8 cellular contexts compared by ENCODE assay signal in genomic region chr19:11155373-11156120, GRCh38. TPM values are rescaled to one million over a fixed set of nuclear protein-coding genes. Genes with fewer than 3 reads are reported as not detected.
A peak's percentile ranks its signal among the peaks of the same experiment; 100 is the strongest.
DNase-seq lines count a peak whose midpoint lies in the region; ATAC-seq and TF ChIP-seq lines count a peak whose summit lies in the region.

Gene SPC24, minus strand, starts transcription at chr19:11155782. Its CDS starts 6 bp downstream, at chr19:11155776.

- H3K4me1 ChIP-seq in ascending aorta (peaks cover 11 to 51% of the 10 kb centered on the region in 2 donors), right cardiac atrium (ENCODE audit: control insufficient read depth, insufficient read depth, low read length) (peaks cover 3% of the 10 kb centered on the region), vagina (peaks cover 68% of the 10 kb centered on the region)

- TF ChIP-seq CTCF in ascending aorta (IDR thresholded peaks at IDR 0.05), result no peak
- no peak for TF ChIP-seq CTCF in vagina (IDR thresholded peaks at IDR 0.05)

- under 1% methylated on average over 50 of the region's 50 CpGs for WGBS in right cardiac atrium

- H3K9me3 ChIP-seq in ascending aorta, result no peaks in the 10 kb centered on the region
- no peaks in the 10 kb centered on the region for H3K9me3 ChIP-seq in right cardiac atrium (ENCODE audit: control insufficient read depth, low read length)
- no peaks in the 10 kb centered on the region for H3K9me3 ChIP-seq in vagina

- H3K27ac ChIP-seq in ascending aorta (peak within 1 kb of the TSS; percentile 80 to 82), right cardiac atrium (ENCODE audit: low read length) (peak within 1 kb of the TSS; percentile 75), vagina (peak within 1 kb of the TSS; percentile 79)

- intact Hi-C loops in T-helper 2 cell treated with Interferon-gamma antibody and Interleukin-4, amounts not matched to agents 100 ng/mL and 5 ng/mL, for 36 hours (cut with micrococcal nuclease), result loop anchor here (1.0 kb wide), 1 partner anchor 42 kb away; the partner anchor contains the start of gene KANK2
- intact Hi-C loops in ascending aorta (cut with DNase I) (no loop called here), right cardiac atrium (cut with DNase I) (no loop called here), vagina (cut with DNase I) (loop anchor here (5.0 kb wide), 1 partner anchor 37 kb away; no protein-coding TSS in a partner anchor)

- peak in 1 of 2 donors; percentile 29 for TF ChIP-seq POLR2A in vagina (IDR thresholded peaks at IDR 0.05)

- ATAC-seq in GM18499 (IDR thresholded peaks at IDR 0.05; ENCODE audit: insufficient read depth, unreplicated experiment) (peak; percentile 89), HG02943 (IDR thresholded peaks at IDR 0.05; ENCODE audit: low read depth, unreplicated experiment) (peak; percentile 95), right cardiac atrium (peak; percentile 93 to 96)

- peak within 1 kb of the TSS; percentile 47 to 68 for H3K4me3 ChIP-seq in ascending aorta
- H3K4me3 ChIP-seq in right cardiac atrium (ENCODE audit: low read length), result peak within 1 kb of the TSS; percentile 35
- peak within 1 kb of the TSS; percentile 51 to 61 for H3K4me3 ChIP-seq in vagina

- DNase-seq in NCI-H187 treated with DMSO at 0.1 percent for 48 hours (lab: John Stamatoyannopoulos, UW), result peak; percentile 79
- DNase-seq in ascending aorta (ENCODE audit: low spot score in 2 of 2), result peak; percentile 83 to 97
- DNase-seq in right cardiac atrium, result peak; percentile 96 to 98 (median 97)
- DNase-seq in pulmonary artery endothelial cell (ENCODE audit: low read depth, low spot score), result peak; percentile 97
- DNase-seq in vagina (ENCODE audit: extremely low spot score in 2 of 2), result peak in 1 of 2 donors; percentile 97

- H3K27me3 ChIP-seq in ascending aorta (no peaks in the 10 kb centered on the region), right cardiac atrium (ENCODE audit: control insufficient read depth, insufficient read depth) (no peaks in the 10 kb centered on the region), vagina (no peaks in the 10 kb centered on the region)

- H3K36me3 ChIP-seq in ascending aorta (no peaks in the 10 kb centered on the region), vagina (no peaks in the 10 kb centered on the region)

RNA-seq across cellular contexts. Expression of gene SPC24, which starts in this region (rescaled TPM):
- 69.9 and 71.4 TPM in 2 replicates for total RNA-seq in T-helper 2 cell treated with Interferon-gamma antibody and Interleukin-4, amounts not matched to agents 100 ng/mL and 5 ng/mL, for 36 hours
- total RNA-seq in ascending aorta, result 1.1 TPM
- total RNA-seq in right cardiac atrium, result 1 to 10 TPM in 3 of 4 donors, under 1 TPM in 1; 0.56 to 4.4 (median 3.4) TPM
- polyA plus RNA-seq in right cardiac atrium, result 1.6 TPM
- total RNA-seq in pulmonary artery endothelial cell, result 108 and 116 TPM in 2 replicates
- total RNA-seq in vagina, result 2.7 TPM

Comparison
In these comparisons a context has a peak if more than half of its experiments do, and no peak if none do; other contexts are left out.
1. RNA of gene SPC24 (total RNA-seq): 108 to 116 TPM in pulmonary artery endothelial cell and 69.9 to 71.4 TPM in T-helper 2 cell treated with Interferon-gamma antibody and Interleukin-4, amounts not matched to agents 100 ng/mL and 5 ng/mL, for 36 hours; 0.56 to 4.4 TPM in right cardiac atrium, 2.7 TPM in vagina (single experiment) and 1.1 TPM in ascending aorta (single experiment); every median in the first group is over 10 times any median in the second.
2. intact Hi-C loops: an anchor here in T-helper 2 cell treated with Interferon-gamma antibody and Interleukin-4, amounts not matched to agents 100 ng/mL and 5 ng/mL, for 36 hours (1.0 kb wide) and vagina (5.0 kb wide); none called in ascending aorta and right cardiac atrium.
3. Peak in every context shown above with its lines, with median percentiles within 50 percentile points of each other: ATAC-seq, H3K27ac ChIP-seq and H3K4me3 ChIP-seq.